15 cellular contexts compared by ENCODE assay signal in genomic region chr6:17469006-17469972, GRCh38.
DNase-seq lines count a peak whose midpoint lies in the region; ATAC-seq, FAIRE-seq and TF ChIP-seq lines count a peak whose summit lies in the region.
"Had no signal": no experiment of that assay in that cellular context is flagged by ENCODE, and none has a peak within 500 bp of the region (broad histone marks: within the 10 kb centered on the region; RNA-seq: fewer than 3 reads in every experiment).

No MANE protein-coding gene starts in this region.

- WGBS in liver = 82% methylated on average over 12 of the region's 12 CpGs
- WGBS in HepG2 (ENCODE audit: low lambda C conversion rate) = 92% methylated on average over 12 of the region's 12 CpGs

- H4K20me1 ChIP-seq in HepG2 (ENCODE audit: insufficient read depth, low read length) = no peaks in the 10 kb centered on the region

- peak; percentile 51 to 70 for TF ChIP-seq RAD21 in liver (IDR thresholded peaks at IDR 0.05)
- no peak for TF ChIP-seq RAD21 in HepG2 (CRISPR knock-in tag; IDR thresholded peaks at IDR 0.05)

- H3K27me3 Mint-ChIP-seq in endothelial cell (ENCODE audit: unreplicated experiment) = peaks cover 1% of the 10 kb centered on the region
- no peaks in the 10 kb centered on the region for H3K27me3 Mint-ChIP-seq in nephron (ENCODE audit: low read depth)
- H3K27me3 Mint-ChIP-seq: stimulated activated naive CD8-positive, alpha-beta T cell treated with anti-CD3 and anti-CD28 coated beads, Interleukin-15, Interleukin-2, amounts not matched to agents 100 ng/mL and 50 ng/mL, for 24 hours had no signal

- H3K9me3 ChIP-seq in liver (ENCODE audit: control insufficient read depth in 4 of 4, low read length in 3 of 4) (no peaks in the 10 kb centered on the region), HepG2 (ENCODE audit: low read length) (no peaks in the 10 kb centered on the region), vagina (no peaks in the 10 kb centered on the region)
- H3K9me3 ChIP-seq: colonic mucosa had no signal

- no peaks in the 10 kb centered on the region for H3K27me3 ChIP-seq in liver (ENCODE audit: control insufficient read depth in 4 of 4, insufficient read depth in 4 of 4, low read length in 3 of 4)
- no peaks in the 10 kb centered on the region for H3K27me3 ChIP-seq in HepG2 (ENCODE audit: control insufficient read depth in 1 of 2, insufficient read depth in 2 of 2, low read length in 2 of 2)
- no peaks in the 10 kb centered on the region for H3K27me3 ChIP-seq in vagina
- H3K27me3 ChIP-seq: colonic mucosa had no signal

- H3K36me3 Mint-ChIP-seq in endothelial cell (ENCODE audit: low read depth, unreplicated experiment) = no peaks in the 10 kb centered on the region
- peaks cover 23% of the 10 kb centered on the region for H3K36me3 Mint-ChIP-seq in nephron (ENCODE audit: low read depth)
- H3K36me3 Mint-ChIP-seq: naive thymus-derived CD4-positive, alpha-beta T cell had no signal

- no peak overlapping the region for H3K4me2 ChIP-seq in HepG2 (ENCODE audit: low read depth, low read length)

- intact Hi-C loops in HepG2 (cut with micrococcal nuclease; ENCODE audit: unreplicated experiment) (no loop called here), vagina (cut with DNase I) (no loop called here)

- no peak for ATAC-seq in HepG2
- ATAC-seq: naive thymus-derived CD4-positive, alpha-beta T cell had no signal

- H3K9me3 Mint-ChIP-seq in endothelial cell (ENCODE audit: unreplicated experiment) (no peaks in the 10 kb centered on the region), nephron (no peaks in the 10 kb centered on the region)
- H3K9me3 Mint-ChIP-seq: naive thymus-derived CD4-positive, alpha-beta T cell; stimulated activated naive CD8-positive, alpha-beta T cell treated with anti-CD3 and anti-CD28 coated beads, Interleukin-15, Interleukin-2, amounts not matched to agents 100 ng/mL and 50 ng/mL, for 24 hours had no signal

- TF ChIP-seq EP300 in HepG2 (IDR thresholded peaks at IDR 0.05; ENCODE audit: low read depth in 2 of 2, low read length in 2 of 2) (no peak), HepG2 (CRISPR knock-in tag; IDR thresholded peaks at IDR 0.05; ENCODE audit: borderline replicate concordance) (no peak)

- H3K27ac ChIP-seq in liver (ENCODE audit: low read depth in 1 of 2, low read length in 2 of 2) = no peak overlapping the region
- no peak overlapping the region for H3K27ac ChIP-seq in HepG2 (ENCODE audit: extremely low read length, insufficient read depth, low read length)
- H3K27ac ChIP-seq in vagina = peak overlapping the region; percentile 78

- CTCF ChIA-PET in HepG2 (lab: Yijun Ruan, JAX; ENCODE audit: low intra/inter-chr PET ratio, low total read pairs) = no interaction called here

- H3K4me3 Mint-ChIP-seq in endothelial cell (ENCODE audit: unreplicated experiment) = no peak overlapping the region
- H3K4me3 Mint-ChIP-seq in nephron = no peak overlapping the region
- H3K4me3 Mint-ChIP-seq: naive thymus-derived CD4-positive, alpha-beta T cell; stimulated activated naive CD8-positive, alpha-beta T cell treated with anti-CD3 and anti-CD28 coated beads, Interleukin-15, Interleukin-2, amounts not matched to agents 100 ng/mL and 50 ng/mL, for 24 hours had no signal

- H3K4me1 Mint-ChIP-seq in endothelial cell (ENCODE audit: unreplicated experiment) (peaks cover 9% of the 10 kb centered on the region), nephron (peaks cover 55% of the 10 kb centered on the region)
- H3K4me1 Mint-ChIP-seq: naive thymus-derived CD4-positive, alpha-beta T cell had no signal

- TF ChIP-seq POLR2A in HepG2 (IDR thresholded peaks at IDR 0.05; ENCODE audit: insufficient read depth in 1 of 2, low read depth in 2 of 2, low read length in 2 of 2) = no peak
- TF ChIP-seq POLR2A in vagina (IDR thresholded peaks at IDR 0.05) = no peak

- DNase-seq in HepG2 (ENCODE audit: low spot score) = no peak
- no peak for DNase-seq in endothelial cell (ENCODE audit: low spot score)
- no peak for DNase-seq in vagina (ENCODE audit: extremely low spot score in 2 of 2)
- DNase-seq in NCI-H2029 treated with DMSO at 0.1 percent for 48 hours (lab: John Stamatoyannopoulos, UW) = no peak
- DNase-seq in stimulated activated CD4-positive, alpha-beta T cell treated with anti-CD3 and anti-CD28 coated beads, Interleukin-4, amount 100 ng/mL, for 1 hour = no peak
- no peak for DNase-seq in retina
- DNase-seq: activated CD4-positive, alpha-beta T cell treated with anti-CD3 and anti-CD28 coated beads for 48 hours; activated effector memory CD4-positive, alpha-beta T cell treated with anti-CD3 and anti-CD28 coated beads, Interleukin-2, amount 50 U/mL, for 16 hours; colonic mucosa; naive thymus-derived CD4-positive, alpha-beta T cell; NCI-H1092; stimulated activated CD4-positive, alpha-beta T cell treated with anti-CD3 and anti-CD28 coated beads, Interleukin-1b, Interleukin-23, amount 100 ng/mL, for 48 hours had no signal

- H3K9ac ChIP-seq in liver (ENCODE audit: low read depth in 1 of 2, low read length in 2 of 2) (no peak overlapping the region), HepG2 (ENCODE audit: insufficient read depth, low read depth, low read length) (no peak overlapping the region)

- FAIRE-seq in HepG2 (lab: Jason Lieb, UNC) = no peak

- H3K4me3 ChIP-seq in liver (ENCODE audit: low read depth in 1 of 3, low read length in 3 of 3) (no peak overlapping the region), HepG2 (replicated peaks in 1 of 3; ENCODE audit: insufficient read depth in 1 of 3, low read depth in 2 of 3, low read length in 3 of 3) (no peak overlapping the region), vagina (no peak overlapping the region)
- H3K4me3 ChIP-seq: colonic mucosa had no signal

- TF ChIP-seq CTCF in liver (IDR thresholded peaks at IDR 0.05; ENCODE audit: low read depth, low read length, missing input control) (peak; percentile 32), HepG2 (CRISPR knock-in tag; IDR thresholded peaks at IDR 0.05) (no peak), endothelial cell (IDR thresholded peaks at IDR 0.05; ENCODE audit: unreplicated experiment) (peak; percentile 28), nephron (IDR thresholded peaks at IDR 0.05; ENCODE audit: unreplicated experiment in 3 of 3) (peak; percentile 35 to 53 (median 36)), vagina (IDR thresholded peaks at IDR 0.05) (peak in 1 of 3 experiments; percentile 28)

- in situ Hi-C loops in HepG2 (cut with HindIII; ENCODE audit: extremely low pct_ligation_motif_present, low pct_unique_long_range_greater_than_20kb) = no loop called here

- H3K79me2 ChIP-seq in HepG2 (ENCODE audit: insufficient read depth, low read length) = no peaks in the 10 kb centered on the region

- H3K4me1 ChIP-seq in liver (ENCODE audit: control insufficient read depth in 4 of 4, insufficient read depth in 4 of 4, low read length in 3 of 4) = no peaks in the 10 kb centered on the region
- H3K4me1 ChIP-seq in HepG2 (ENCODE audit: insufficient read depth, low read length) = peaks cover 10% of the 10 kb centered on the region
- H3K4me1 ChIP-seq in vagina = peaks cover 42% of the 10 kb centered on the region

- no peak overlapping the region for H2AFZ ChIP-seq in HepG2 (ENCODE audit: low read length)

- POLR2A ChIA-PET in HepG2 (lab: Yijun Ruan, JAX) = no interaction called here

- peaks cover 0 to 2% (median 0%) of the 10 kb centered on the region in 4 donors for H3K36me3 ChIP-seq in liver (ENCODE audit: control insufficient read depth in 4 of 4, insufficient read depth in 3 of 4, low read depth in 1 of 4, low read length in 3 of 4)
- peaks cover 0 to 3% of the 10 kb centered on the region in 2 experiments; a peak in 2 of 5 replicates for H3K36me3 ChIP-seq in HepG2 (replicated peaks in 1 of 2; ENCODE audit: control insufficient read depth in 1 of 2, insufficient read depth in 2 of 2, low read length in 2 of 2)
- no peaks in the 10 kb centered on the region for H3K36me3 ChIP-seq in vagina
- H3K36me3 ChIP-seq: colonic mucosa had no signal

- no TSS peak for BruUV-seq in HepG2 (replicated peaks; lab: Mats Ljungman, UMichigan)

- H3K27ac Mint-ChIP-seq in endothelial cell (ENCODE audit: unreplicated experiment) (no peak overlapping the region), nephron (peak overlapping the region; percentile 57 to 84 (median 72))
- H3K27ac Mint-ChIP-seq: naive thymus-derived CD4-positive, alpha-beta T cell; stimulated activated naive CD8-positive, alpha-beta T cell treated with anti-CD3 and anti-CD28 coated beads, Interleukin-15, Interleukin-2, amounts not matched to agents 100 ng/mL and 50 ng/mL, for 24 hours had no signal

TF ChIP-seq in liver, 16 proteins besides CTCF, POLR2A, EP300 and RAD21:
- TF ChIP-seq RXRA (IDR thresholded peaks at IDR 0.05) = peak in 1 of 2 donors; percentile 33
- no peak for TF ChIP-seq HNF4G (IDR thresholded peaks at IDR 0.05)
TF ChIP-seq in liver: peak in this region for 1.

TF ChIP-seq in HepG2, 621 proteins besides CTCF, POLR2A, EP300 and RAD21 (continues in another document):
- TF ChIP-seq, protein P1, sequence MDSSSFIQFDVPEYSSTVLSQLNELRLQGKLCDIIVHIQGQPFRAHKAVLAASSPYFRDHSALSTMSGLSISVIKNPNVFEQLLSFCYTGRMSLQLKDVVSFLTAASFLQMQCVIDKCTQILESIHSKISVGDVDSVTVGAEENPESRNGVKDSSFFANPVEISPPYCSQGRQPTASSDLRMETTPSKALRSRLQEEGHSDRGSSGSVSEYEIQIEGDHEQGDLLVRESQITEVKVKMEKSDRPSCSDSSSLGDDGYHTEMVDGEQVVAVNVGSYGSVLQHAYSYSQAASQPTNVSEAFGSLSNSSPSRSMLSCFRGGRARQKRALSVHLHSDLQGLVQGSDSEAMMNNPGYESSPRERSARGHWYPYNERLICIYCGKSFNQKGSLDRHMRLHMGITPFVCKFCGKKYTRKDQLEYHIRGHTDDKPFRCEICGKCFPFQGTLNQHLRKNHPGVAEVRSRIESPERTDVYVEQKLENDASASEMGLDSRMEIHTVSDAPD (CRISPR knock-in tag; IDR thresholded peaks at IDR 0.05) = no peak
- TF ChIP-seq REPIN1 (CRISPR knock-in tag; IDR thresholded peaks at IDR 0.05; ENCODE audit: borderline replicate concordance, low read depth) (no peak), SP140L (CRISPR knock-in tag; IDR thresholded peaks at IDR 0.05; ENCODE audit: borderline replicate concordance) (no peak)
